Comparison of ENCODE assay signal across 15 cellular contexts in genomic region chr1:116834605-116835004, GRCh38.
"Had no signal": no experiment of that assay in that cellular context is flagged by ENCODE, and none has a peak within 500 bp of the region (broad histone marks: within the 10 kb centered on the region; RNA-seq: fewer than 3 reads in every experiment).

No MANE protein-coding gene starts in this region.

- H3K27me3 ChIP-seq: sigmoid colon, upper lobe of right lung had no signal

- H3K4me1 ChIP-seq: lower lobe of right lung, upper lobe of right lung had no signal

- H3K27ac ChIP-seq: coronary artery, lower lobe of right lung, sigmoid colon, upper lobe of right lung had no signal

- H3K4me3 ChIP-seq: coronary artery, lower lobe of right lung, mucosa of descending colon, sigmoid colon, upper lobe of right lung had no signal

- DNase-seq: activated CD4-positive, alpha-beta T cell treated with anti-CD3 and anti-CD28 coated beads for 48 hours; activated gamma-delta T cell; activated T-cell treated with anti-CD3 and anti-CD28 coated beads, Interleukin-2, amount 50 U/mL, for 1 hour; caudate nucleus; effector CD8-positive, alpha-beta T cell; hypothalamus; lower lobe of right lung; mucosa of descending colon; natural killer cell; sigmoid colon; stimulated activated CD4-positive, alpha-beta T cell treated with anti-CD3 and anti-CD28 coated beads, Interleukin-12 subunit alpha, Interleukin-12 subunit beta, amount 100 ng/mL, for 4 hours; stimulated activated naive CD4-positive, alpha-beta T cell treated with Interleukin-2 at 50 U/mL for 16 hours; upper lobe of right lung had no signal

- ATAC-seq: lower lobe of right lung, mucosa of descending colon, natural killer cell, upper lobe of right lung, WTC11 had no signal

- H3K36me3 ChIP-seq: lower lobe of right lung, sigmoid colon, upper lobe of right lung had no signal

- H3K9me3 ChIP-seq: lower lobe of right lung, mucosa of descending colon, sigmoid colon, upper lobe of right lung had no signal
